Comparison of ENCODE assay signal across 1 cellular context in genomic region chr5:140113699-140114263, GRCh38.
TF ChIP-seq lines count a peak whose summit lies in the region.

Gene PURA (plus strand): TSS chr5:140114109. CDS start chr5:140114182, 73 bp downstream.

TF ChIP-seq in HepG2, 621 proteins besides CTCF, POLR2A, EP300 and RAD21 (continued from another document and continues in another):
- TF ChIP-seq POGK (CRISPR knock-in tag; conservative IDR thresholded peaks at IDR 0.05) (0 out of 2 replicates have a peak, but pooled peaks have one; percentile 60), ZNF550 (CRISPR knock-in tag; IDR thresholded peaks at IDR 0.05; ENCODE audit: borderline replicate concordance) (no peak), HDAC2 (CRISPR knock-in tag; IDR thresholded peaks at IDR 0.05) (no peak), FOXA3 (CRISPR knock-in tag; IDR thresholded peaks at IDR 0.05) (peak; percentile 56; the same call in 1 of the 2 replicates), KDM2A (CRISPR knock-in tag; IDR thresholded peaks at IDR 0.05; ENCODE audit: borderline replicate concordance, low read depth) (0 out of 2 replicates have a peak, but pooled peaks have one; percentile 68), GATAD2A (CRISPR knock-in tag; IDR thresholded peaks at IDR 0.05) (peak; percentile 42; the same call in 1 of the 2 replicates), PATZ1 (CRISPR knock-in tag; IDR thresholded peaks at IDR 0.05) (peak; percentile 92), HOXA3 (CRISPR knock-in tag; IDR thresholded peaks at IDR 0.05) (peak; percentile 86), DZIP1 (CRISPR knock-in tag; IDR thresholded peaks at IDR 0.05) (0 out of 2 replicates have a peak, but pooled peaks have one; percentile 20), ZZZ3 (CRISPR knock-in tag; IDR thresholded peaks at IDR 0.05; ENCODE audit: borderline replicate concordance) (0 out of 2 replicates have a peak, but pooled peaks have one; percentile 50), ARID4A (CRISPR knock-in tag; IDR thresholded peaks at IDR 0.05; ENCODE audit: borderline replicate concordance) (peak; percentile 68), ZNF20 (CRISPR knock-in tag; IDR thresholded peaks at IDR 0.05) (no peak), SIN3B (IDR thresholded peaks at IDR 0.05; ENCODE audit: low read length) (0 out of 2 replicates have a peak, but pooled peaks have one; percentile 38), ZNF580 (CRISPR knock-in tag; IDR thresholded peaks at IDR 0.05; ENCODE audit: borderline replicate concordance, low read depth) (peak; percentile 56; the same call in 1 of the 2 replicates), ZNF709 (CRISPR knock-in tag; IDR thresholded peaks at IDR 0.05) (peak; percentile 20; the same call in 1 of the 2 replicates), BCLAF1 (IDR thresholded peaks at IDR 0.05) (no peak), ZBTB46 (CRISPR knock-in tag; IDR thresholded peaks at IDR 0.05; ENCODE audit: borderline replicate concordance) (no peak), ZNF782 (CRISPR knock-in tag; IDR thresholded peaks at IDR 0.05; ENCODE audit: borderline replicate concordance) (0 out of 2 replicates have a peak, but pooled peaks have one; percentile 64), ZNF337 (CRISPR knock-in tag; IDR thresholded peaks at IDR 0.05; ENCODE audit: borderline replicate concordance, low read depth) (no peak), ZBTB7B (CRISPR knock-in tag; IDR thresholded peaks at IDR 0.05) (peak; percentile 68; the same call in 1 of the 2 replicates), REPIN1 (CRISPR knock-in tag; IDR thresholded peaks at IDR 0.05; ENCODE audit: borderline replicate concordance, low read depth) (peak; percentile 38; the same call in 1 of the 2 replicates), PLSCR1 (CRISPR knock-in tag; IDR thresholded peaks at IDR 0.05; ENCODE audit: borderline replicate concordance) (no peak), SPEN (CRISPR knock-in tag; IDR thresholded peaks at IDR 0.05; ENCODE audit: low read depth) (peak; percentile 86), POLR2G (IDR thresholded peaks at IDR 0.05; ENCODE audit: low read depth, low read length) (peak; percentile 84), MIER3 (CRISPR knock-in tag; IDR thresholded peaks at IDR 0.05; ENCODE audit: borderline replicate concordance) (peak; percentile 26; the same call in 1 of the 2 replicates), ARNTL (CRISPR knock-in tag; IDR thresholded peaks at IDR 0.05) (peak; percentile 71; the same call in 1 of the 2 replicates), PHF20 (CRISPR knock-in tag; IDR thresholded peaks at IDR 0.05) (0 out of 2 replicates have a peak, but pooled peaks have one; percentile 19), SAP130 (CRISPR knock-in tag; IDR thresholded peaks at IDR 0.05; ENCODE audit: low read depth) (peak; percentile 81), SMAD1 (CRISPR knock-in tag; IDR thresholded peaks at IDR 0.05; ENCODE audit: borderline replicate concordance, low read depth) (no peak), ZBTB25 (CRISPR knock-in tag; IDR thresholded peaks at IDR 0.05) (peak; percentile 35; the same call in 1 of the 2 replicates), RBFOX2 (IDR thresholded peaks at IDR 0.05; ENCODE audit: low read depth, low read length) (peak; percentile 84), FOSL2 (CRISPR knock-in tag; IDR thresholded peaks at IDR 0.05) (peak; percentile 38; the same call in 1 of the 2 replicates), ZNF230 (CRISPR knock-in tag; IDR thresholded peaks at IDR 0.05) (no peak), NR0B2 (CRISPR knock-in tag; IDR thresholded peaks at IDR 0.05) (peak; percentile 27; the same call in 1 of the 2 replicates)
